In the genomic region with DNA sequence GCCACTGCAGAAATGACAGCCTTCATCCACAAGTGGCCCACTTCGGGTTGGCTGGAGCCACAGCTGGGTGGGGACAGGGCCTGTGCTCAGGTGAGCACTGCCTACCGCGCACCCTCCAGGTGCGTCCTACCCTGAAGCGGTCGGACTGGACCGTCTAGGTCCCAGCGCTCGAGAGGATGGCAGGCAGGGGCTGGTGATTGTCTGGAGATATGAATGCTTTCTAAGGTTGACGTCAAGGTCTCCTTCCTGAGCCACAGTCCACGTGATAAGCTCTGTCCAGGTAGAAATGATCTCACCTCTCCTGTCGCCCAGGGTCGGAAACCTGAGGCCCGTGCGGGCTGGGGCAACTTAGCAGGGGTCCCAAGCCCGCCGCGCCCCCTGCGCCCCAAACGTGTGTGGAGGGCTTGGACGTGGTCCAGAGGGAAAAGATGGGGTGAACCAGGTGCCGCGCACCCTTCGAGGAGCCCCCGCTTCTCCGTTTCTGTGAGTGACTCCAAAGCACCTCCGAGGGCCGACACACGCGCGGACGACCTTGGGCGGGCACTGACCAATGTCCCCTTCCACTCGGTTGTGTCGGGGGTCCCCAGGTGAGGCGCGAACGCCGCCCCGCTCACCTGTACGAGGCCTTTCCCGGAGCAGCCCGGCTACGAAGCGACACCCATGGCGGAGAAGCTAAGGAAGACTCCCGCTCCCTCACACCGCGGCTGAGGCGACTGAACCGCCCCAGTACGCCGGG, we compare ENCODE assay signal across 8 cellular contexts. TPM values are rescaled to one million over a fixed set of nuclear protein-coding genes. Genes with fewer than 3 reads are reported as not detected.
DNase-seq lines count a peak whose midpoint lies in the region; ATAC-seq and TF ChIP-seq lines count a peak whose summit lies in the region.

No MANE protein-coding gene starts in this region.

- H3K36me3 Mint-ChIP-seq in Calu3 (ENCODE audit: insufficient read depth, unreplicated experiment), result peaks cover 31% of the 10 kb centered on the region
- no peaks in the 10 kb centered on the region for H3K36me3 Mint-ChIP-seq in activated T-helper 17 cell treated with anti-CD3 and anti-CD28 coated beads, Interleukin-2, amount 50 U/mL, for 72 hours (ENCODE audit: low read depth)
- peaks cover 4 to 7% of the 10 kb centered on the region in 2 donors for H3K36me3 Mint-ChIP-seq in stimulated activated naive B cell treated with anti-CD40 and anti-IgM and Interleukin-4, amounts not matched to agents 10 μg/mL and 1 μg/mL and 100 μg/mL, for 72 hours

- intact Hi-C loops in Calu3 (cut with micrococcal nuclease; ENCODE audit: unreplicated experiment), result loop anchor here (5.0 kb wide), 1 partner anchor 167 kb away; the partner anchor contains the start of gene MORC3

- peak overlapping the region; percentile 50 for H3K27ac Mint-ChIP-seq in Calu3 (ENCODE audit: unreplicated experiment)
- no peak overlapping the region for H3K27ac Mint-ChIP-seq in activated T-helper 17 cell treated with anti-CD3 and anti-CD28 coated beads, Interleukin-2, amount 50 U/mL, for 72 hours
- H3K27ac Mint-ChIP-seq in stimulated activated naive B cell treated with anti-CD40 and anti-IgM and Interleukin-4, amounts not matched to agents 10 μg/mL and 1 μg/mL and 100 μg/mL, for 72 hours, result peak overlapping the region; percentile 65

- H3K4me3 Mint-ChIP-seq in Calu3 (ENCODE audit: low read depth, unreplicated experiment), result peak overlapping the region; percentile 71
- peak overlapping the region; percentile 79 for H3K4me3 Mint-ChIP-seq in activated T-helper 17 cell treated with anti-CD3 and anti-CD28 coated beads, Interleukin-2, amount 50 U/mL, for 72 hours
- H3K4me3 Mint-ChIP-seq in stimulated activated naive B cell treated with anti-CD40 and anti-IgM and Interleukin-4, amounts not matched to agents 10 μg/mL and 1 μg/mL and 100 μg/mL, for 72 hours, result peak overlapping the region; percentile 85 to 91

- peak overlapping the region; percentile 63 for H3K4me3 ChIP-seq in HL-60 (replicated peaks; ENCODE audit: insufficient read depth, low read length)
- peak overlapping the region; percentile 75 for H3K4me3 ChIP-seq in iPS-20b (ENCODE audit: low read length)

- TF ChIP-seq CTCF in Calu3 (IDR thresholded peaks at IDR 0.05; ENCODE audit: unreplicated experiment) (no peak), HL-60 (IDR thresholded peaks at IDR 0.05; ENCODE audit: insufficient read depth, low read length) (no peak)

- H3K27me3 ChIP-seq in HL-60 (ENCODE audit: insufficient read depth, poor library complexity, severe bottlenecking) (no peaks in the 10 kb centered on the region), iPS-20b (ENCODE audit: insufficient read depth, low read length) (peaks cover 32% of the 10 kb centered on the region)

- BruUV-seq in Calu3 (replicated peaks; lab: Mats Ljungman, UMichigan), result TSS peak; percentile 72

- no peaks in the 10 kb centered on the region for H3K27me3 Mint-ChIP-seq in Calu3 (ENCODE audit: unreplicated experiment)
- H3K27me3 Mint-ChIP-seq in activated T-helper 17 cell treated with anti-CD3 and anti-CD28 coated beads, Interleukin-2, amount 50 U/mL, for 72 hours, result no peaks in the 10 kb centered on the region
- no peaks in the 10 kb centered on the region for H3K27me3 Mint-ChIP-seq in stimulated activated naive B cell treated with anti-CD40 and anti-IgM and Interleukin-4, amounts not matched to agents 10 μg/mL and 1 μg/mL and 100 μg/mL, for 72 hours

- CTCF ChIA-PET in Calu3 (lab: Charles Lee), result interaction anchor here (0.6 to 1.2 kb wide), 3 partner anchors 32 to 54 kb away, joined by 3 to 4 read pairs (median 3); no protein-coding TSS in a partner anchor

- H3K4me1 ChIP-seq in iPS-20b (ENCODE audit: insufficient read depth, low read length), result no peaks in the 10 kb centered on the region

- no peaks in the 10 kb centered on the region for H3K9me3 ChIP-seq in iPS-20b (ENCODE audit: insufficient read depth, low read depth, low read length)

- no peaks in the 10 kb centered on the region for H3K36me3 ChIP-seq in iPS-20b (ENCODE audit: insufficient read depth, low read depth, low read length)

- H3K4me1 Mint-ChIP-seq in Calu3 (ENCODE audit: low read depth, unreplicated experiment), result peaks cover 16% of the 10 kb centered on the region
- H3K4me1 Mint-ChIP-seq in activated T-helper 17 cell treated with anti-CD3 and anti-CD28 coated beads, Interleukin-2, amount 50 U/mL, for 72 hours, result peaks cover 14% of the 10 kb centered on the region
- peaks cover 18 to 39% of the 10 kb centered on the region in 2 donors for H3K4me1 Mint-ChIP-seq in stimulated activated naive B cell treated with anti-CD40 and anti-IgM and Interleukin-4, amounts not matched to agents 10 μg/mL and 1 μg/mL and 100 μg/mL, for 72 hours

- H3K9ac ChIP-seq in iPS-20b (ENCODE audit: low read depth, low read length), result peak overlapping the region; percentile 11; the same call in 1 of the 2 replicates

- H3K27ac ChIP-seq in HL-60 (replicated peaks), result peak overlapping the region; percentile 55
- H3K27ac ChIP-seq in iPS-20b (ENCODE audit: low read length), result no peak overlapping the region

- no peaks in the 10 kb centered on the region for H3K9me3 Mint-ChIP-seq in Calu3 (ENCODE audit: low read depth, unreplicated experiment)
- no peaks in the 10 kb centered on the region for H3K9me3 Mint-ChIP-seq in activated T-helper 17 cell treated with anti-CD3 and anti-CD28 coated beads, Interleukin-2, amount 50 U/mL, for 72 hours
- H3K9me3 Mint-ChIP-seq in stimulated activated naive B cell treated with anti-CD40 and anti-IgM and Interleukin-4, amounts not matched to agents 10 μg/mL and 1 μg/mL and 100 μg/mL, for 72 hours, result no peaks in the 10 kb centered on the region

- peak; percentile 0 for ATAC-seq in activated T-helper 17 cell treated with anti-CD3 and anti-CD28 coated beads, Interleukin-2, amount 50 U/mL, for 72 hours (replicated peaks)
- ATAC-seq in stimulated activated naive B cell treated with anti-CD40 and anti-IgM and Interleukin-4, amounts not matched to agents 10 μg/mL and 1 μg/mL and 100 μg/mL, for 72 hours (replicated peaks), result peak; percentile 1
- no peak for ATAC-seq in HG03432 (IDR thresholded peaks at IDR 0.05; ENCODE audit: unreplicated experiment)

- DNase-seq in Calu3 (peak; percentile 54), HL-60 (ENCODE audit: low read depth in 1 of 2, low spot score in 1 of 2) (no peak), NCI-H2171 (lab: John Stamatoyannopoulos, UW) (no peak), hypothalamus (lab: John Stamatoyannopoulos, UW) (no peak)
- no peak for DNase-seq in stimulated activated naive B cell treated with anti-CD40 and anti-IgM and Interleukin-4, amounts not matched to agents 10 μg/mL and 1 μg/mL and 100 μg/mL, for 72 hours

RNA-seq across cellular contexts. Expression of gene DOP1B, which starts 0.9 kb away (rescaled TPM):
- 7.1 and 10.3 TPM in 2 replicates for total RNA-seq in Calu3 (2022)
- 10 to 100 TPM; 13.5 to 13.6 TPM for total RNA-seq in activated T-helper 17 cell treated with anti-CD3 and anti-CD28 coated beads, Interleukin-2, amount 50 U/mL, for 72 hours

RNA-seq across cellular contexts. Expression of gene CBR3, which starts 20.9 kb away (rescaled TPM):
- 2.8 and 3.1 TPM in 2 replicates for total RNA-seq in Calu3 (2022)
- total RNA-seq in activated T-helper 17 cell treated with anti-CD3 and anti-CD28 coated beads, Interleukin-2, amount 50 U/mL, for 72 hours, result 10 to 100 TPM; 19.7 to 23.2 TPM
